Comparison of ENCODE assay signal across 19 cellular contexts in genomic region chr6:134830194-134830593, GRCh38.
"Had no signal": no experiment of that assay in that cellular context is flagged by ENCODE, and none has a peak within 500 bp of the region (broad histone marks: within the 10 kb centered on the region; RNA-seq: fewer than 3 reads in every experiment).

No MANE protein-coding gene starts in this region.

- DNase-seq: activated CD4-positive, alpha-beta T cell treated with anti-CD3 and anti-CD28 coated beads, Interleukin-2, amount 50 U/mL, for 1 hour; activated CD4-positive, CD25-positive, alpha-beta regulatory T cell treated with anti-CD3 and anti-CD28 coated beads, Interleukin-2, amount 50 U/mL, for 72 hours; activated gamma-delta T cell treated with Interleukin-2 at 50 U/mL for 16 hours; dorsolateral prefrontal cortex; endodermal cell; gastrocnemius medialis; heart right ventricle; kidney glomerular epithelial cell; lower lobe of right lung; naive thymus-derived CD8-positive, alpha-beta T cell; posterior cingulate gyrus; stimulated activated CD4-positive, alpha-beta T cell treated with anti-CD3 and anti-CD28 coated beads, Interleukin-2, amount 100 ng/mL, for 24 hours; stimulated activated naive CD4-positive, alpha-beta T cell treated with Interleukin-2 at 50 U/mL for 16 hours; tibial artery; uterus had no signal

- H3K27me3 ChIP-seq: dorsolateral prefrontal cortex, gastrocnemius medialis, heart right ventricle, tibial artery, uterus had no signal

- H3K4me1 Mint-ChIP-seq: endodermal cell; naive thymus-derived CD8-positive, alpha-beta T cell had no signal

- H3K4me3 ChIP-seq: dorsolateral prefrontal cortex, gastrocnemius medialis, heart right ventricle, lower lobe of right lung, tibial artery, uterus had no signal

- H3K4me1 ChIP-seq: lower lobe of right lung, uterus had no signal

- H3K4me3 Mint-ChIP-seq: activated T-helper 1 cell treated with anti-CD3 and anti-CD28 coated beads, Interleukin-12 subunit alpha, Interleukin-12 subunit beta, Interleukin-2, Interleukin-4 antibody, amounts not matched to agents 30 ng/mL and 10 ng/mL and 1 ng/mL, durations not matched to agents 14 hours and 24 hours and 36 hours; endodermal cell; naive thymus-derived CD8-positive, alpha-beta T cell; T-helper 1 cell treated with Interleukin-12 subunit alpha and Interleukin-12 subunit beta and Interleukin-4 antibody, amounts not matched to agents 30 μg/mL and 1 μg/mL, for 36 hours had no signal

- H3K9me3 ChIP-seq: gastrocnemius medialis, lower lobe of right lung, tibial artery, uterus had no signal

- H3K9me3 Mint-ChIP-seq: activated naive CD4-positive, alpha-beta T cell treated with anti-CD3 and anti-CD28 coated beads, Interleukin-2, amount 50 U/mL, for 72 hours; activated T-helper 1 cell treated with anti-CD3 and anti-CD28 coated beads, Interleukin-12 subunit alpha, Interleukin-12 subunit beta, Interleukin-2, Interleukin-4 antibody, amounts not matched to agents 30 ng/mL and 10 ng/mL and 1 ng/mL, durations not matched to agents 14 hours and 24 hours and 36 hours; T-helper 1 cell treated with Interleukin-12 subunit alpha and Interleukin-12 subunit beta and Interleukin-4 antibody, amounts not matched to agents 30 μg/mL and 1 μg/mL, for 36 hours had no signal

- ATAC-seq: activated naive CD4-positive, alpha-beta T cell treated with anti-CD3 and anti-CD28 coated beads, Interleukin-2, amount 50 U/mL, for 72 hours; gastrocnemius medialis; heart right ventricle; lower lobe of right lung; naive thymus-derived CD8-positive, alpha-beta T cell had no signal

- H3K27ac ChIP-seq: epithelial cell of prostate, gastrocnemius medialis, heart right ventricle, lower lobe of right lung, tibial artery, uterus had no signal

- H3K36me3 ChIP-seq: gastrocnemius medialis, heart right ventricle, lower lobe of right lung, tibial artery, uterus had no signal

- H3K36me3 Mint-ChIP-seq: activated naive CD4-positive, alpha-beta T cell treated with anti-CD3 and anti-CD28 coated beads, Interleukin-2, amount 50 U/mL, for 72 hours; naive thymus-derived CD8-positive, alpha-beta T cell had no signal

- H3K27ac Mint-ChIP-seq: activated naive CD4-positive, alpha-beta T cell treated with anti-CD3 and anti-CD28 coated beads, Interleukin-2, amount 50 U/mL, for 72 hours; activated T-helper 1 cell treated with anti-CD3 and anti-CD28 coated beads, Interleukin-12 subunit alpha, Interleukin-12 subunit beta, Interleukin-2, Interleukin-4 antibody, amounts not matched to agents 30 ng/mL and 10 ng/mL and 1 ng/mL, durations not matched to agents 14 hours and 24 hours and 36 hours; endodermal cell; naive thymus-derived CD8-positive, alpha-beta T cell; T-helper 1 cell treated with Interleukin-12 subunit alpha and Interleukin-12 subunit beta and Interleukin-4 antibody, amounts not matched to agents 30 μg/mL and 1 μg/mL, for 36 hours had no signal
